In genomic region chr10:88152720-88153119, GRCh38 we compare ENCODE assay signal across 1 cellular context.
TF ChIP-seq lines count a peak whose summit lies in the region.

No MANE protein-coding gene starts in this region.

TF ChIP-seq in HepG2, 621 proteins besides CTCF, POLR2A, EP300 and RAD21 (continued from another document):
- TF ChIP-seq, protein P1, sequence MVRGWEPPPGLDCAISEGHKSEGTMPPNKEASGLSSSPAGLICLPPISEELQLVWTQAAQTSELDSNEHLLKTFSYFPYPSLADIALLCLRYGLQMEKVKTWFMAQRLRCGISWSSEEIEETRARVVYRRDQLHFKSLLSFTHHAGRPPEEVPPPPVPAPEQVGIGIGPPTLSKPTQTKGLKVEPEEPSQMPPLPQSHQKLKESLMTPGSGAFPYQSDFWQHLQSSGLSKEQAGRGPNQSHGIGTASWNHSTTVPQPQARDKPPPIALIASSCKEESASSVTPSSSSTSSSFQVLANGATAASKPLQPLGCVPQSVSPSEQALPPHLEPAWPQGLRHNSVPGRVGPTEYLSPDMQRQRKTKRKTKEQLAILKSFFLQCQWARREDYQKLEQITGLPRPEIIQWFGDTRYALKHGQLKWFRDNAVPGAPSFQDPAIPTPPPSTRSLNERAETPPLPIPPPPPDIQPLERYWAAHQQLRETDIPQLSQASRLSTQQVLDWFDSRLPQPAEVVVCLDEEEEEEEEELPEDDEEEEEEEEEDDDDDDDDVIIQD (CRISPR knock-in tag; IDR thresholded peaks at IDR 0.05; ENCODE audit: low read depth): no peak
- TF ChIP-seq ZFP36 (IDR thresholded peaks at IDR 0.05; ENCODE audit: borderline replicate concordance, low read depth, low read length, partially characterized antibody) (no peak), E2F5 (CRISPR knock-in tag; conservative IDR thresholded peaks at IDR 0.05) (no peak)
